In the genomic region with DNA sequence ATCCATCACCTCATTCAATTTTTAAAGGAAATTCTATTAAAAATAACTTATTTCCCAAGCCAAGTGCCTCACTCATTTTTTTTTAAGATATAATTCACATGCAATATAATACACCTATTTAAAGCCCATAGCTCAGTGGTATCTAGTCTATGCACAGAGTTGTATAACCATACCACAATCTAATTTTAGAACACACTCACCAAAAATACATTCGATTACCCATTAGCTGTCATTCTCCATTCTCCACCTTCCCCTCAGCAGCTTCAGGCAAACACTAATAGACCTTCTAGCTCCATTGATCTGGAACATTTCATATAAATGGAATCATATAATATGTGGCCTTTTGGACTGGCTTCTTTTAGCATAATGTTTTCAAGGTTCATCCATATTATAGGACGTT, we compare ENCODE assay signal across 15 cellular contexts. TPM values are rescaled to one million over a fixed set of nuclear protein-coding genes. Genes with fewer than 3 reads are reported as not detected.
A peak's percentile ranks its signal among the peaks of the same experiment; 100 is the strongest.
DNase-seq lines count a peak whose midpoint lies in the region; ATAC-seq, FAIRE-seq and TF ChIP-seq lines count a peak whose summit lies in the region.
"Had no signal": no experiment of that assay in that cellular context is flagged by ENCODE, and none has a peak within 500 bp of the region (broad histone marks: within the 10 kb centered on the region; RNA-seq: fewer than 3 reads in every experiment).

No MANE protein-coding gene starts in this region.

- TF ChIP-seq CTCF in OCI-LY7 (conservative IDR thresholded peaks at IDR 0.05; ENCODE audit: low read length) (no peak), heart left ventricle (IDR thresholded peaks at IDR 0.05) (no peak)

- H3K36me3 Mint-ChIP-seq in stimulated activated memory B cell treated with anti-CD40 and anti-IgM and Interleukin-4, amounts not matched to agents 10 μg/mL and 1 μg/mL and 100 μg/mL, for 72 hours, result peaks cover 7% of the 10 kb centered on the region
- no peaks in the 10 kb centered on the region for H3K36me3 Mint-ChIP-seq in immature natural killer cell

- peaks cover 3% of the 10 kb centered on the region for H3K9me3 Mint-ChIP-seq in stimulated activated memory B cell treated with anti-CD40 and anti-IgM and Interleukin-4, amounts not matched to agents 10 μg/mL and 1 μg/mL and 100 μg/mL, for 72 hours
- no peaks in the 10 kb centered on the region for H3K9me3 Mint-ChIP-seq in immature natural killer cell
- H3K9me3 Mint-ChIP-seq: CD4-positive, alpha-beta T cell had no signal

- peak; percentile 47 for FAIRE-seq in GM18507 (lab: Jason Lieb, UNC)

- no peak for TF ChIP-seq POLR2A in heart left ventricle (IDR thresholded peaks at IDR 0.05)

- CTCF ChIA-PET in OCI-LY7 (lab: Charles Lee; ENCODE audit: unreplicated experiment), result no interaction called here

- H3K27me3 Mint-ChIP-seq in stimulated activated memory B cell treated with anti-CD40 and anti-IgM and Interleukin-4, amounts not matched to agents 10 μg/mL and 1 μg/mL and 100 μg/mL, for 72 hours, result no peaks in the 10 kb centered on the region
- peaks cover 0 to 2% (median 0%) of the 10 kb centered on the region in 3 donors for H3K27me3 Mint-ChIP-seq in immature natural killer cell (ENCODE audit: low read depth in 3 of 3)
- H3K27me3 Mint-ChIP-seq: CD4-positive, alpha-beta T cell had no signal

- no peaks in the 10 kb centered on the region for H3K79me2 ChIP-seq in OCI-LY7 (ENCODE audit: insufficient read depth, low read depth, low read length)

- peaks cover 39% of the 10 kb centered on the region for H3K4me1 Mint-ChIP-seq in stimulated activated memory B cell treated with anti-CD40 and anti-IgM and Interleukin-4, amounts not matched to agents 10 μg/mL and 1 μg/mL and 100 μg/mL, for 72 hours
- peaks cover 6 to 12% of the 10 kb centered on the region in 2 donors for H3K4me1 Mint-ChIP-seq in immature natural killer cell

- H3K9me2 ChIP-seq in OCI-LY7 (ENCODE audit: insufficient read depth, low read length), result no peaks in the 10 kb centered on the region

- H3K4me3 ChIP-seq in OCI-LY7 (ENCODE audit: low read depth, low read length, poor library complexity, severe bottlenecking), result no peak overlapping the region
- no peak overlapping the region for H3K4me3 ChIP-seq in heart left ventricle
- H3K4me3 ChIP-seq: HAP-1, SJCRH30 had no signal

- BruUV-seq in OCI-LY7 (replicated peaks; lab: Mats Ljungman, UMichigan), result no TSS peak

- H3K9me3 ChIP-seq in OCI-LY7 (ENCODE audit: low read length), result peaks cover 7% of the 10 kb centered on the region; the same call in 1 of the 2 replicates
- peaks cover 0 to 10% (median 0%) of the 10 kb centered on the region in 12 donors for H3K9me3 ChIP-seq in heart left ventricle
- H3K9me3 ChIP-seq: HAP-1, SJCRH30 had no signal

- no peaks in the 10 kb centered on the region for H3K36me3 ChIP-seq in OCI-LY7 (ENCODE audit: insufficient read depth, low read length)
- no peaks in the 10 kb centered on the region for H3K36me3 ChIP-seq in heart left ventricle
- H3K36me3 ChIP-seq: HAP-1, SJCRH30 had no signal

- ATAC-seq in HG02938 (IDR thresholded peaks at IDR 0.05; ENCODE audit: unreplicated experiment) (peak; percentile 35), heart left ventricle (no peak)
- no peak for ATAC-seq in stimulated activated memory B cell treated with anti-CD40 and anti-IgM and Interleukin-4, amounts not matched to agents 10 μg/mL and 1 μg/mL and 100 μg/mL, for 72 hours
- ATAC-seq: T-helper 17 cell had no signal

- DNase-seq in GM18507 (ENCODE audit: extremely low spot score, insufficient read length, low read depth), result no peak
- no peak for DNase-seq in OCI-LY7 (ENCODE audit: low spot score)
- DNase-seq in heart left ventricle, result no peak
- no peak for DNase-seq in NCI-H2029 (lab: John Stamatoyannopoulos, UW)
- DNase-seq in immature natural killer cell, result no peak
- DNase-seq: CD4-positive, alpha-beta T cell; NCI-H1417 treated with DMSO at 0.1 percent for 48 hours; NCI-H1930; NCI-H2171 treated with DMSO at 0.1 percent for 48 hours; NCI-H446 treated with DMSO at 0.1 percent for 48 hours; SJCRH30; T-helper 17 cell had no signal

- H2AFZ ChIP-seq in OCI-LY7 (ENCODE audit: low read length), result no peak overlapping the region

- no peak overlapping the region for H3K4me3 Mint-ChIP-seq in stimulated activated memory B cell treated with anti-CD40 and anti-IgM and Interleukin-4, amounts not matched to agents 10 μg/mL and 1 μg/mL and 100 μg/mL, for 72 hours
- no peak overlapping the region for H3K4me3 Mint-ChIP-seq in immature natural killer cell
- H3K4me3 Mint-ChIP-seq: CD4-positive, alpha-beta T cell; T-helper 17 cell had no signal

- 54 to 67% (median 63%) methylated on average over 2 of the region's 2 CpGs for WGBS in heart left ventricle, 4 donors

- H3K27me3 ChIP-seq in heart left ventricle, result no peaks in the 10 kb centered on the region
- H3K27me3 ChIP-seq: SJCRH30 had no signal

- 0 out of 2 replicates have a peak overlapping the region, but pooled peaks have one; percentile 4 for H3K4me2 ChIP-seq in OCI-LY7 (ENCODE audit: low read length)

- intact Hi-C loops in OCI-LY7 (cut with micrococcal nuclease; ENCODE audit: unreplicated experiment) (no loop called here), heart left ventricle (cut with DNase I) (no loop called here)

- no peaks in the 10 kb centered on the region for H4K20me1 ChIP-seq in OCI-LY7 (ENCODE audit: insufficient read depth, low read length)

- POLR2A ChIA-PET in OCI-LY7 (lab: Charles Lee), result no interaction called here

- H3K27ac ChIP-seq in OCI-LY7 (ENCODE audit: low read depth, low read length, poor library complexity, severe bottlenecking) (no peak overlapping the region), heart left ventricle (no peak overlapping the region)
- H3K27ac ChIP-seq: SJCRH30 had no signal

- H3K4me1 ChIP-seq in OCI-LY7 (ENCODE audit: insufficient read depth, low read length, poor library complexity, severe bottlenecking) (peaks cover 36% of the 10 kb centered on the region), heart left ventricle (peaks cover 0 to 10% (median 8%) of the 10 kb centered on the region in 12 donors)
- H3K4me1 ChIP-seq: HAP-1 had no signal

- H3K27ac Mint-ChIP-seq in stimulated activated memory B cell treated with anti-CD40 and anti-IgM and Interleukin-4, amounts not matched to agents 10 μg/mL and 1 μg/mL and 100 μg/mL, for 72 hours, result peak overlapping the region; percentile 17
- H3K27ac Mint-ChIP-seq in immature natural killer cell, result no peak overlapping the region
- H3K27ac Mint-ChIP-seq: CD4-positive, alpha-beta T cell; T-helper 17 cell had no signal

RNA-seq across cellular contexts. Expression of a gene that starts 49.5 kb away (rescaled TPM):
- total RNA-seq in OCI-LY7 (2014; rRNA removed; shearing (Covaris generic)), result 5.8 and 6.8 TPM in 2 replicates
- 12.0 and 13.0 TPM in 2 replicates for total RNA-seq in OCI-LY7 (2022)
- 10 to 100 TPM in 1 of 9 donors, 1 to 10 TPM in 8; 4.6 to 10.2 (median 6.8) TPM for total RNA-seq in heart left ventricle
- polyA plus RNA-seq in heart left ventricle, result 1 to 10 TPM; 3.1 to 4.3 TPM
- under 1 TPM in 2 of 3 donors, not detected in 1; 0.09 to 0.39 TPM for polyA plus RNA-seq in immature natural killer cell
